Comparison of ENCODE assay signal across 9 cellular contexts in the genomic region with DNA sequence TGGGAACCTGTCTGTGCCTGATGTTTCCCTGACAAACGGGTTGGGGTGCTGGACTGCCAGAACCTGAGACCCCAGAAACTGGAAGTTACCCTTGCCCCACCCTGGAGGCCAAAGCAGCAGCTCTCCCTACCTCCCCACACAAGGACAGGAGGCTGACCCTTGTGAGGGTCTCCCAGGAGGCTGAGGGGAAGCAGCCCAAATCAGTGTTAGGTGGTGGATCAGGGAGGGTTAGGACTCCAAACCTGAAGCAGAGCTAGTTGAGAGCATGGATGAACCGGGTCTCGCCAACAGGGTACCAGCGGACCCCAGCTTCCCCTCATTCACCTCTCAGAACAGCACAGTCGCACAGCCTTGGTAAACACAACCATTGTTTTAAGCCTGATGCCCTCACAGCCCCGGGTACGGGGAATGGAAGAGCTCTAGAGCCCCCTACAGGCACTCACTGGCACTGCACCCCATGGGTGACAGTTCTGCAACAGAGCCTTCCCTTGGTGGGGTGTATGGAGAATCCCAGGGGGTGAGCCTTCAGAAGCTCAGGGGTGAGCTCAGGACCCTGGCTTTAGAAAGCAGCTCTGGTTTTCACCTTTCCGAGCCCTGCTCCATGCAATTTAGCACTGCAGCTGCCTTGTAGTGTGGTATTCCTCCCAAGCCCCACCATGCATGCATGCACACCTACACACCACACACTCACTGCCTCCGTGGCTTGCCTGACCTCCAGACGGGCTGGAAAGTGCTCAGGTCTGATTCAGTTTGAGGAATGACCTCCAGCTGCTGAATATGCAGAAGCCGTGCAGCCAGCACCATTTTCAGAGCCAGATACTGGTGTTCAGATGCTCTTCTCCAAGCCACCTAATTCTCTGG. TPM values are rescaled to one million over a fixed set of nuclear protein-coding genes. Genes with fewer than 3 reads are reported as not detected.
A peak's percentile ranks its signal among the peaks of the same experiment; 100 is the strongest.
DNase-seq lines count a peak whose midpoint lies in the region; ATAC-seq and TF ChIP-seq lines count a peak whose summit lies in the region.
"Had no signal": no experiment of that assay in that cellular context is flagged by ENCODE, and none has a peak within 500 bp of the region (broad histone marks: within the 10 kb centered on the region; RNA-seq: fewer than 3 reads in every experiment).

No MANE protein-coding gene starts in this region.

- H3K27ac Mint-ChIP-seq in activated CD4-positive, alpha-beta T cell treated with anti-CD3 and anti-CD28 coated beads, Interleukin-2, amount 10 ng/mL, durations not matched to agents 24 days and 14 days = no peak overlapping the region
- H3K27ac Mint-ChIP-seq: dendritic cell treated with granulocyte-macrophage colony-stimulating factor and Interleukin-4, amounts not matched to agents 40 ng/mL and 50 ng/mL, for 4 days had no signal

- no peaks in the 10 kb centered on the region for H3K4me1 ChIP-seq in lower lobe of right lung

- peak; percentile 55 to 99 (median 94) for TF ChIP-seq CTCF in dorsolateral prefrontal cortex (IDR thresholded peaks at IDR 0.05 in 54 of 56, conservative IDR thresholded peaks at IDR 0.05 in 2 of 56; ENCODE audit: low read depth in 1 of 56, partially characterized antibody in 56 of 56)
- peak; percentile 96 for TF ChIP-seq CTCF in lower lobe of right lung (IDR thresholded peaks at IDR 0.05)

- intact Hi-C loops in activated CD4-positive, alpha-beta T cell treated with anti-CD3 and anti-CD28 coated beads, Interleukin-2, amount 10 ng/mL, durations not matched to agents 24 days and 14 days (cut with micrococcal nuclease) = loop anchor here (1.0 kb wide), 1 partner anchor 336 kb away; no protein-coding TSS in a partner anchor
- intact Hi-C loops in dorsolateral prefrontal cortex (cut with DNase I) (loop anchor here (5.0 to 10.0 kb wide), 5 partner anchors 35 to 812 kb away; partner anchors contain the start of gene FLVCR2 (in 1 of the 2)), lower lobe of right lung (cut with DNase I) (no loop called here)

- H3K4me3 ChIP-seq in dorsolateral prefrontal cortex (no peak overlapping the region), lower lobe of right lung (no peak overlapping the region)

- H3K4me3 Mint-ChIP-seq in activated CD4-positive, alpha-beta T cell treated with anti-CD3 and anti-CD28 coated beads, Interleukin-2, amount 10 ng/mL, durations not matched to agents 24 days and 14 days = no peak overlapping the region
- H3K4me3 Mint-ChIP-seq: dendritic cell treated with granulocyte-macrophage colony-stimulating factor and Interleukin-4, amounts not matched to agents 40 ng/mL and 50 ng/mL, for 4 days had no signal

- no peaks in the 10 kb centered on the region for H3K36me3 ChIP-seq in lower lobe of right lung

- no peaks in the 10 kb centered on the region for H3K4me1 Mint-ChIP-seq in activated CD4-positive, alpha-beta T cell treated with anti-CD3 and anti-CD28 coated beads, Interleukin-2, amount 10 ng/mL, durations not matched to agents 24 days and 14 days

- ATAC-seq in HG02870 (IDR thresholded peaks at IDR 0.05; ENCODE audit: unreplicated experiment) = peak; percentile 63
- ATAC-seq in lower lobe of right lung = peak; percentile 82 to 92
- ATAC-seq in GM21390 (IDR thresholded peaks at IDR 0.05; ENCODE audit: unreplicated experiment) = no peak

- peaks cover 27% of the 10 kb centered on the region for H3K27me3 Mint-ChIP-seq in activated CD4-positive, alpha-beta T cell treated with anti-CD3 and anti-CD28 coated beads, Interleukin-2, amount 10 ng/mL, durations not matched to agents 24 days and 14 days

- H3K27ac ChIP-seq in dorsolateral prefrontal cortex (no peak overlapping the region), lower lobe of right lung (no peak overlapping the region)

- H3K9me3 Mint-ChIP-seq in activated CD4-positive, alpha-beta T cell treated with anti-CD3 and anti-CD28 coated beads, Interleukin-2, amount 10 ng/mL, durations not matched to agents 24 days and 14 days = no peaks in the 10 kb centered on the region
- H3K9me3 Mint-ChIP-seq: dendritic cell treated with granulocyte-macrophage colony-stimulating factor and Interleukin-4, amounts not matched to agents 40 ng/mL and 50 ng/mL, for 4 days had no signal

- H3K9me3 ChIP-seq in lower lobe of right lung = no peaks in the 10 kb centered on the region

- H3K36me3 Mint-ChIP-seq in activated CD4-positive, alpha-beta T cell treated with anti-CD3 and anti-CD28 coated beads, Interleukin-2, amount 10 ng/mL, durations not matched to agents 24 days and 14 days (ENCODE audit: low read depth) = no peaks in the 10 kb centered on the region

- peaks cover 0 to 45% (median 8%) of the 10 kb centered on the region in 45 donors for H3K27me3 ChIP-seq in dorsolateral prefrontal cortex
- H3K27me3 ChIP-seq in lower lobe of right lung (ENCODE audit: low read depth) = peaks cover 21% of the 10 kb centered on the region

- DNase-seq in DMS79 (lab: John Stamatoyannopoulos, UW) = peak; percentile 62
- peak; percentile 17 for DNase-seq in NCI-H345 treated with DMSO at 0.1 percent for 48 hours (lab: John Stamatoyannopoulos, UW; ENCODE audit: unreplicated experiment)
- DNase-seq in activated CD4-positive, alpha-beta T cell treated with anti-CD3 and anti-CD28 coated beads, Interleukin-2, amount 10 ng/mL, durations not matched to agents 24 days and 14 days = peak; percentile 91
- DNase-seq in dorsolateral prefrontal cortex = peak; percentile 43 to 84 (median 70)
- DNase-seq in lower lobe of right lung = peak; percentile 59
- DNase-seq in stimulated activated CD8-positive, alpha-beta memory T cell treated with anti-CD3 and anti-CD28 coated beads, Interleukin-12 subunit alpha, Interleukin-12 subunit beta, amount 100 ng/mL, for 1 hour (ENCODE audit: low read depth) = peak; percentile 35

RNA-seq across cellular contexts. Expression of gene ESRRB, which starts 11.2 kb away (rescaled TPM):
- total RNA-seq in activated CD4-positive, alpha-beta T cell treated with anti-CD3 and anti-CD28 coated beads, Interleukin-2, amount 10 ng/mL, durations not matched to agents 24 days and 14 days = 0.05 and 0.09 TPM in 2 replicates
- total RNA-seq in dorsolateral prefrontal cortex (1 to 10 TPM in 21 of 120 experiments, under 1 TPM in 97, not detected in 2; 0.19 to 2.4 (median 0.69) TPM), lower lobe of right lung (not detected)

Comparison
In these comparisons a context has a peak if more than half of its experiments do, and no peak if none do; other contexts are left out.
1. DNase-seq: peak in every context shown above with its lines; median percentile 91 in activated CD4-positive, alpha-beta T cell treated with anti-CD3 and anti-CD28 coated beads, Interleukin-2, amount 10 ng/mL, durations not matched to agents 24 days and 14 days; 70 in dorsolateral prefrontal cortex; 62 in DMS79; 59 in lower lobe of right lung; 35 in stimulated activated CD8-positive, alpha-beta memory T cell treated with anti-CD3 and anti-CD28 coated beads, Interleukin-12 subunit alpha, Interleukin-12 subunit beta, amount 100 ng/mL, for 1 hour; 17 in NCI-H345 treated with DMSO at 0.1 percent for 48 hours.